Comparison of ENCODE assay signal across 13 cellular contexts in the genomic region with DNA sequence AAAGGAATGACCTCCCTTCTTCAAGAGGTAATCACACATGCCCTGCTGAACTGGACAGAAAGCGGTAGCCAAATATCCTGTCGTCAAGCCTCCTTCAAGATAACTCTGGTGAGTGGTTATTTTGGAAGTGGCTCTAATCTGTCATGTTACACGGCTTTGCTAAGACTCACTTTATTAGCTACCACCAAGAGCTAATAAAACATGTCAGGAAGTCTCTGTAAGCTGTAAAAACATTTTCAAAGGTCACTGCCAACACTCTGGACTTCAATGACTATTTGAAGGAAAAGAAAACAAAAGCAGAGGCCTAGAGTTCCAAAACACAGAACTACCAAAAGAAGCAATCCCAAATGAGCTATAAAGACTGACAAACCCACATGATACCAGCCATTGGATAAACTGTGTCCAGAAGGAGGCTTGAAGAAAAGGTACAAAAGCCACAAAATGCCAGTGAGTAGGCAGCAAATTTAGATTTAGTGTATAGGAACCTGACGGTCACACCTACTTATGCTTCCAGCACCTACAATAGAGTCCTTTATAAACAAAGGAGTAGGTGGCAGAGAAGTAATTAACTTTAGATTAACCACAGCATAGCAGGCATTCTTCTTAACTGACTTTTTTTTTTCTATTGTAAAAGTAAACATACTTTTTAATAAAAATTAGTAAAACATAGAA.
A peak's percentile ranks its signal among the peaks of the same experiment; 100 is the strongest.
DNase-seq lines count a peak whose midpoint lies in the region; ATAC-seq and TF ChIP-seq lines count a peak whose summit lies in the region.
"Had no signal": no experiment of that assay in that cellular context is flagged by ENCODE, and none has a peak within 500 bp of the region (broad histone marks: within the 10 kb centered on the region; RNA-seq: fewer than 3 reads in every experiment).

No MANE protein-coding gene starts in this region.

- H3K4me1 ChIP-seq in hepatocyte (ENCODE audit: insufficient read depth) (peaks cover 23% of the 10 kb centered on the region), PC-9 (replicated peaks; ENCODE audit: insufficient read depth) (no peaks in the 10 kb centered on the region)

- intact Hi-C loops in PC-9 (cut with micrococcal nuclease; ENCODE audit: unreplicated experiment) = no loop called here

- H4K20me1 ChIP-seq in hepatocyte (ENCODE audit: insufficient read depth, poor library complexity, severe bottlenecking) (no peaks in the 10 kb centered on the region), PC-9 (ENCODE audit: insufficient read depth) (no peaks in the 10 kb centered on the region)

- CTCF ChIA-PET in PC-9 (lab: Charles Lee) = no interaction called here

- H3K4me2 ChIP-seq in hepatocyte = peak overlapping the region; percentile 50
- no peak overlapping the region for H3K4me2 ChIP-seq in PC-9

- no peak for TF ChIP-seq CTCF in AG10803 (conservative IDR thresholded peaks at IDR 0.05; ENCODE audit: low read length)
- TF ChIP-seq CTCF in brain (conservative IDR thresholded peaks at IDR 0.05) = no peak
- no peak for TF ChIP-seq CTCF in hepatocyte (IDR thresholded peaks at IDR 0.05; ENCODE audit: poor library complexity)
- no peak for TF ChIP-seq CTCF in PC-9 (conservative IDR thresholded peaks at IDR 0.05)

- no peaks in the 10 kb centered on the region for H3K27me3 Mint-ChIP-seq in brain
- H3K27me3 Mint-ChIP-seq: activated naive CD4-positive, alpha-beta T cell treated with anti-CD3 and anti-CD28 coated beads, Interleukin-2, amount 50 U/mL, for 24 hours; T-cell had no signal

- H3K36me3 Mint-ChIP-seq in brain = no peaks in the 10 kb centered on the region
- H3K36me3 Mint-ChIP-seq: activated naive CD4-positive, alpha-beta T cell treated with anti-CD3 and anti-CD28 coated beads, Interleukin-2, amount 50 U/mL, for 24 hours; T-cell had no signal

- no TSS peak for BruUV-seq in PC-9 (replicated peaks; lab: Mats Ljungman, UMichigan)

- H3K9me2 ChIP-seq in hepatocyte (replicated peaks; ENCODE audit: insufficient read depth) (no peaks in the 10 kb centered on the region), PC-9 (ENCODE audit: insufficient read depth) (no peaks in the 10 kb centered on the region)

- H3K4me1 Mint-ChIP-seq in brain = peaks cover 67% of the 10 kb centered on the region
- H3K4me1 Mint-ChIP-seq: activated naive CD4-positive, alpha-beta T cell treated with anti-CD3 and anti-CD28 coated beads, Interleukin-2, amount 50 U/mL, for 24 hours had no signal

- no peak overlapping the region for H3K4me3 Mint-ChIP-seq in brain
- H3K4me3 Mint-ChIP-seq: activated naive CD4-positive, alpha-beta T cell treated with anti-CD3 and anti-CD28 coated beads, Interleukin-2, amount 50 U/mL, for 24 hours; T-cell had no signal

- no peak overlapping the region for H2AFZ ChIP-seq in hepatocyte
- no peak overlapping the region for H2AFZ ChIP-seq in PC-9

- DNase-seq in AG10803 (ENCODE audit: low read depth) = peak; percentile 13
- DNase-seq in hepatocyte (ENCODE audit: low spot score) = no peak
- DNase-seq in pulmonary artery endothelial cell (ENCODE audit: low read depth, low spot score) = peak; percentile 68
- DNase-seq in PC-9 = no peak
- DNase-seq in NCI-H1694 (lab: John Stamatoyannopoulos, UW) = no peak
- no peak for DNase-seq in NCI-H69 (lab: John Stamatoyannopoulos, UW)
- DNase-seq: DND-41; NCI-H187 treated with DMSO at 0.1 percent for 48 hours; stimulated activated CD4-positive, alpha-beta T cell treated with anti-CD3 and anti-CD28 coated beads, Interleukin-4, amount 100 ng/mL, for 1 hour; T-cell had no signal

- ATAC-seq in HG02840 (IDR thresholded peaks at IDR 0.05; ENCODE audit: low FRiP score, unreplicated experiment) = no peak
- ATAC-seq: T-cell had no signal

- H3K9me3 Mint-ChIP-seq in brain = peaks cover 0 to 4% (median 0%) of the 10 kb centered on the region in 5 experiments
- H3K9me3 Mint-ChIP-seq: activated naive CD4-positive, alpha-beta T cell treated with anti-CD3 and anti-CD28 coated beads, Interleukin-2, amount 50 U/mL, for 24 hours; T-cell had no signal

- H3K36me3 ChIP-seq in hepatocyte (replicated peaks; ENCODE audit: insufficient read depth, low read depth) = no peaks in the 10 kb centered on the region
- no peaks in the 10 kb centered on the region for H3K36me3 ChIP-seq in PC-9 (ENCODE audit: low read depth)

- no peaks in the 10 kb centered on the region for H3K9me3 ChIP-seq in hepatocyte (ENCODE audit: low read depth)
- no peaks in the 10 kb centered on the region for H3K9me3 ChIP-seq in PC-9 (ENCODE audit: insufficient read depth, low read depth)

- H3K4me3 ChIP-seq in AG10803 (ENCODE audit: low read length) (no peak overlapping the region), hepatocyte (no peak overlapping the region), PC-9 (no peak overlapping the region)

- H3F3A ChIP-seq in PC-9 (ENCODE audit: insufficient read depth, low read depth) = no peaks in the 10 kb centered on the region

- H3K27me3 ChIP-seq in hepatocyte (no peaks in the 10 kb centered on the region), PC-9 (ENCODE audit: insufficient read depth, low read depth) (no peaks in the 10 kb centered on the region)

- H3K79me2 ChIP-seq in hepatocyte (peaks cover 44% of the 10 kb centered on the region), PC-9 (ENCODE audit: low read depth) (no peaks in the 10 kb centered on the region)

- H3K27ac Mint-ChIP-seq in brain = peak overlapping the region in 3 of 5 experiments; percentile 47 to 83 (median 62)
- H3K27ac Mint-ChIP-seq: activated naive CD4-positive, alpha-beta T cell treated with anti-CD3 and anti-CD28 coated beads, Interleukin-2, amount 50 U/mL, for 24 hours; T-cell had no signal

- peak overlapping the region; percentile 73 for H3K27ac ChIP-seq in hepatocyte
- no peak overlapping the region for H3K27ac ChIP-seq in PC-9

- 30% methylated on average over 4 of the region's 4 CpGs for WGBS in hepatocyte (ENCODE audit: low lambda C conversion rate, missing lambda C conversion rate)

- POLR2A ChIA-PET in PC-9 (lab: Charles Lee; ENCODE audit: unreplicated experiment) = interaction anchor here (0.7 kb wide), 1 partner anchor 51 kb away, joined by 4 read pairs; no protein-coding TSS in a partner anchor

Comparison
In these comparisons a context has a peak if more than half of its experiments do, and no peak if none do; other contexts are left out.
1. DNase-seq: peak in AG10803 (single experiment) and pulmonary artery endothelial cell (single experiment); none in hepatocyte (single experiment), PC-9 (0 of 2), NCI-H1694 (single experiment) and NCI-H69 (single experiment).